In genomic region chr19:49425178-49425577, GRCh38 we compare ENCODE assay signal across 1 cellular context.
TF ChIP-seq lines count a peak whose summit lies in the region.

TSS of gene GFY (plus strand) at chr19:49425388. CDS start at chr19:49426431, 1,043 bp downstream.

TF ChIP-seq in GM23338, 12 proteins besides CTCF, POLR2A, EP300 and RAD21:
- TF ChIP-seq NANOG (IDR thresholded peaks at IDR 0.05; ENCODE audit: borderline replicate concordance) (no peak), ETS1 (IDR thresholded peaks at IDR 0.05) (no peak), JUNB (IDR thresholded peaks at IDR 0.05; ENCODE audit: unreplicated experiment) (no peak), ZNF114 (CRISPR knock-in tag; IDR thresholded peaks at IDR 0.05) (no peak), CREB1 (CRISPR knock-in tag; IDR thresholded peaks at IDR 0.05; ENCODE audit: low read depth) (no peak), ZNF331 (CRISPR knock-in tag; IDR thresholded peaks at IDR 0.05; ENCODE audit: low read depth) (no peak), POLR2AphosphoS5 (IDR thresholded peaks at IDR 0.05; ENCODE audit: low read depth) (no peak), STAT1 (IDR thresholded peaks at IDR 0.05; ENCODE audit: unreplicated experiment) (no peak), EZH2phosphoT487 (IDR thresholded peaks at IDR 0.05; ENCODE audit: unreplicated experiment) (no peak), EZH2 (IDR thresholded peaks at IDR 0.05; ENCODE audit: low read depth, unreplicated experiment) (no peak), ZNF462 (CRISPR knock-in tag; IDR thresholded peaks at IDR 0.05) (no peak), REST (IDR thresholded peaks at IDR 0.05; ENCODE audit: unreplicated experiment) (no peak)
TF ChIP-seq in GM23338: peak in this region for 0.
